17 cellular contexts compared by ENCODE assay signal in genomic region chr6:40805336-40805735, GRCh38.
"Had no signal": no experiment of that assay in that cellular context is flagged by ENCODE, and none has a peak within 500 bp of the region (broad histone marks: within the 10 kb centered on the region; RNA-seq: fewer than 3 reads in every experiment).

No MANE protein-coding gene starts in this region.

- H3K27me3 ChIP-seq: colonic mucosa, sigmoid colon had no signal

- H3K4me3 ChIP-seq: colonic mucosa, heart right ventricle, sigmoid colon, skin epidermis, thoracic aorta had no signal

- ATAC-seq: heart right ventricle; stimulated activated naive B cell treated with anti-CD40 and anti-IgM and Interleukin-4, amounts not matched to agents 10 μg/mL and 1 μg/mL and 100 μg/mL, for 72 hours; stimulated activated naive CD8-positive, alpha-beta T cell treated with anti-CD3 and anti-CD28 coated beads, Interleukin-15, amount 100 ng/mL, for 72 hours had no signal

- H3K27ac ChIP-seq: colonic mucosa, heart right ventricle, sigmoid colon, skin epidermis, thoracic aorta had no signal

- FAIRE-seq: frontal cortex, islet of Langerhans had no signal

- H3K36me3 ChIP-seq: colonic mucosa, heart right ventricle, sigmoid colon, thoracic aorta had no signal

- H3K4me1 ChIP-seq: colonic mucosa, sigmoid colon had no signal

- H3K9me3 ChIP-seq: colonic mucosa, heart right ventricle, sigmoid colon, thoracic aorta had no signal

- DNase-seq: colonic mucosa; effector CD4-positive, alpha-beta T cell; heart right ventricle; hypothalamus; kidney glomerular epithelial cell; mesendoderm; naive B cell; sigmoid colon; stimulated activated CD4-positive, alpha-beta T cell treated with anti-CD3 and anti-CD28 coated beads, Interleukin-2, amount 100 ng/mL, for 24 hours; stimulated activated CD4-positive, alpha-beta T cell treated with anti-CD3 and anti-CD28 coated beads, Interleukin-4, amount 100 ng/mL, for 4 hours; stimulated activated naive B cell treated with anti-CD40 and anti-IgM and Interleukin-4, amounts not matched to agents 10 μg/mL and 1 μg/mL and 100 μg/mL, for 72 hours; stimulated activated naive CD8-positive, alpha-beta T cell treated with anti-CD3 and anti-CD28 coated beads, Interleukin-15, amount 100 ng/mL, for 72 hours; trophoblast cell had no signal
